Comparison of ENCODE assay signal across 23 cellular contexts in the genomic region with DNA sequence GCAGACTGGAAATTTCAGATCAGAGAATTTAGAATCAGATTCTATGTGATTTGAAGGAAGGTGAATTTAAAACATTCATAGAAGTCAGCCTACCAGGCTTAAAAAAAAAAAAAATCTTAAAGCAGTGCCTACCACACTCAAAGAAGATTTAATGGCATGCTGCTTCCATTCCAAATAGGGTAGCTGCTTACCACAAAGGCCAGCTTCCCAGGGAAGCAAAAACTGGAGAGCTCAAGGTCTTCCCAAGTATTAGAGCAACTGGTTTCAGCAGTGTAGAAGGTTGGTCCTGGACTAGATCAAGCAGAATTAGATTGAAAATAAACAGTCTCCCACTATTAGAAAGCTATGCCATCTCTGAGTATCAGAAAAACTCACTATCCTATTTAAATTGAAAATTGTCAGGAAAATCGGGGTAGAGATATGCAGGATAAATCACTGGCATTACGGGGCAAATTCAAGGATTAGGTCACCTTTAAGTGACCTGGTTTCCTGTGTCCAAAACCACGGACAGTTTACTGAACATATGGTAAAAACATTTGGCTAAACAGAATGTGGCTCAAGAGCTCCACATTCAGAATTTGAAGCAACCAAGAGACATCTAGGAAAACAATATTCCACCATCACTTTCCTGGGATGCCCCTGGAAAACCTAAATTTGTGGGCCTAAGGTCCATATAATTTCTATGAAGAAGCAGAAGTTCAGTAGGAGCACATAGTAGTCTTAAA. TPM values are rescaled to one million over a fixed set of nuclear protein-coding genes. Genes with fewer than 3 reads are reported as not detected.
A peak's percentile ranks its signal among the peaks of the same experiment; 100 is the strongest.
DNase-seq lines count a peak whose midpoint lies in the region; ATAC-seq and TF ChIP-seq lines count a peak whose summit lies in the region.
"Had no signal": no experiment of that assay in that cellular context is flagged by ENCODE, and none has a peak within 500 bp of the region (broad histone marks: within the 10 kb centered on the region; RNA-seq: fewer than 3 reads in every experiment).

No MANE protein-coding gene starts in this region.

- no peaks in the 10 kb centered on the region for H3K27me3 ChIP-seq in neural progenitor cell

- H3K36me3 ChIP-seq in neural progenitor cell = no peaks in the 10 kb centered on the region

- peaks cover 16% of the 10 kb centered on the region for H3K36me3 Mint-ChIP-seq in T-helper 17 cell (ENCODE audit: low read depth)
- H3K36me3 Mint-ChIP-seq in neural progenitor cell = peaks cover 9% of the 10 kb centered on the region

- H3K4me3 ChIP-seq in AG04449 (ENCODE audit: low read depth, low read length) (no peak overlapping the region), neural progenitor cell (no peak overlapping the region)

- no peak for TF ChIP-seq CTCF in AG04449 (IDR thresholded peaks at IDR 0.05; ENCODE audit: insufficient read depth, low read length, missing control alignments)
- no peak for TF ChIP-seq CTCF in neural progenitor cell (IDR thresholded peaks at IDR 0.05)

- H3K4me3 Mint-ChIP-seq in T-helper 17 cell (no peak overlapping the region), neural progenitor cell (no peak overlapping the region)
- H3K4me3 Mint-ChIP-seq: CD4-positive, alpha-beta memory T cell; HFFc6 had no signal

- H3K27me3 Mint-ChIP-seq in T-helper 17 cell (no peaks in the 10 kb centered on the region), neural progenitor cell (ENCODE audit: insufficient read depth, low read depth) (no peaks in the 10 kb centered on the region)
- H3K27me3 Mint-ChIP-seq: CD4-positive, alpha-beta memory T cell had no signal

- H2AFZ ChIP-seq in neural progenitor cell (replicated peaks) = no peak overlapping the region

- H3K9me3 ChIP-seq in T-helper 17 cell (ENCODE audit: control insufficient read depth, low read length, poor library complexity, severe bottlenecking) (no peaks in the 10 kb centered on the region), neural progenitor cell (ENCODE audit: low read depth) (no peaks in the 10 kb centered on the region)

- H3K27ac Mint-ChIP-seq in T-helper 17 cell (peak overlapping the region; percentile 37), neural progenitor cell (no peak overlapping the region)
- H3K27ac Mint-ChIP-seq: HFFc6 had no signal

- ATAC-seq in T-helper 17 cell = no peak
- ATAC-seq in GM21360 (IDR thresholded peaks at IDR 0.05; ENCODE audit: unreplicated experiment) = no peak
- no peak for ATAC-seq in HG02884 (IDR thresholded peaks at IDR 0.05; ENCODE audit: unreplicated experiment)

- H4K20me1 ChIP-seq in neural progenitor cell (ENCODE audit: low read depth) = no peaks in the 10 kb centered on the region

- H3K27ac ChIP-seq in neural progenitor cell = peak overlapping the region; percentile 37

- no peaks in the 10 kb centered on the region for H3K4me1 ChIP-seq in neural progenitor cell

- DNase-seq in AG04449 (ENCODE audit: low read depth, low spot score) (peak; percentile 19), T-helper 17 cell (no peak), fibroblast of peridontal ligament (ENCODE audit: extremely low read depth) (peak; percentile 2), neural progenitor cell (ENCODE audit: low spot score) (no peak), mesenteric fat pad (ENCODE audit: low spot score) (no peak), SHP77 (lab: John Stamatoyannopoulos, UW) (no peak)
- DNase-seq: 8988T; Calu3; CD4-positive, alpha-beta memory T cell; DMS53; HFFc6; NCI-H1417 treated with DMSO at 0.1 percent for 48 hours; NCI-H1930; NCI-H226; NCI-H524; NCI-H82; RPMI8226; SIG-M5 had no signal

- no peak overlapping the region for H3K9ac ChIP-seq in neural progenitor cell

- H3K79me2 ChIP-seq in neural progenitor cell (ENCODE audit: low read depth) = no peaks in the 10 kb centered on the region

- POLR2A ChIA-PET in AG04449 (lab: Yijun Ruan, JAX) = no interaction called here

- no peak overlapping the region for H3K4me2 ChIP-seq in neural progenitor cell

- H3K4me1 Mint-ChIP-seq in T-helper 17 cell = peaks cover 32% of the 10 kb centered on the region
- no peaks in the 10 kb centered on the region for H3K4me1 Mint-ChIP-seq in neural progenitor cell

- CTCF ChIA-PET in AG04449 (lab: Yijun Ruan, JAX) = interaction anchor here (0.7 to 1.5 kb wide), 5 partner anchors 9 to 147 kb away, joined by 3 to 6 read pairs (median 4); no protein-coding TSS in a partner anchor

- no peaks in the 10 kb centered on the region for H3K9me3 Mint-ChIP-seq in neural progenitor cell
- H3K9me3 Mint-ChIP-seq: CD4-positive, alpha-beta memory T cell; HFFc6 had no signal

- H3F3A ChIP-seq in neural progenitor cell (ENCODE audit: low read depth) = no peaks in the 10 kb centered on the region

RNA-seq across cellular contexts. Expression of a gene that starts 1.3 kb away (rescaled TPM):
- not detected for total RNA-seq in T-helper 17 cell
- not detected in 2 replicates for total RNA-seq in neural progenitor cell (ENCODE audit: low replicate concordance)
- total RNA-seq in mesenteric fat pad = not detected
- total RNA-seq: Calu3; CD4-positive, alpha-beta memory T cell; H4; HFFc6; HT1080; M059J had no signal

RNA-seq across cellular contexts. Expression of a gene that starts 7.6 kb away (rescaled TPM):
- total RNA-seq in T-helper 17 cell (not detected), neural progenitor cell (ENCODE audit: low replicate concordance) (not detected in 2 replicates), mesenteric fat pad (not detected)
- total RNA-seq: Calu3; CD4-positive, alpha-beta memory T cell; H4; HFFc6; HT1080; M059J had no signal

RNA-seq across cellular contexts. Expression of a gene that starts 27.8 kb away (rescaled TPM):
- total RNA-seq in T-helper 17 cell (10 to 100 TPM; 27.6 to 33.8 TPM), neural progenitor cell (ENCODE audit: low replicate concordance) (12.0 and 38.7 TPM in 2 replicates), mesenteric fat pad (23.2 TPM)

RNA-seq across cellular contexts. Expression of a gene that starts 32.3 kb away (rescaled TPM):
- total RNA-seq in T-helper 17 cell (under 1 TPM; 0.15 to 0.23 TPM), neural progenitor cell (ENCODE audit: low replicate concordance) (0.15 TPM in 1 of 2 replicates, not detected in the other), mesenteric fat pad (not detected)
- total RNA-seq: Calu3, H4, HFFc6, HT1080, M059J had no signal

RNA-seq across cellular contexts. Expression of a gene that starts 36.5 kb away (rescaled TPM):
- total RNA-seq in T-helper 17 cell = not detected
- not detected in 2 replicates for total RNA-seq in neural progenitor cell (ENCODE audit: low replicate concordance)
- not detected for total RNA-seq in mesenteric fat pad
- total RNA-seq: Calu3; CD4-positive, alpha-beta memory T cell; H4; HFFc6; HT1080; M059J had no signal

Comparison
In these comparisons a context has a peak if more than half of its experiments do, and no peak if none do; other contexts are left out.
1. DNase-seq: peak in AG04449 (single experiment) and fibroblast of peridontal ligament (single experiment); none in T-helper 17 cell (0 of 3), neural progenitor cell (single experiment), mesenteric fat pad (single experiment) and SHP77 (0 of 2).